Comparison of ENCODE assay signal across 18 cellular contexts in genomic region chr11:119054418-119054817, GRCh38. TPM values are rescaled to one million over a fixed set of nuclear protein-coding genes. Genes with fewer than 3 reads are reported as not detected.
DNase-seq lines count a peak whose midpoint lies in the region; ATAC-seq and TF ChIP-seq lines count a peak whose summit lies in the region.
"Had no signal": no experiment of that assay in that cellular context is flagged by ENCODE, and none has a peak within 500 bp of the region (broad histone marks: within the 10 kb centered on the region; RNA-seq: fewer than 3 reads in every experiment).

No MANE protein-coding gene starts in this region.

- H3K4me3 Mint-ChIP-seq in T-helper 1 cell treated with Interleukin-12 subunit alpha and Interleukin-12 subunit beta and Interleukin-4 antibody, amounts not matched to agents 30 μg/mL and 1 μg/mL, for 36 hours, result peak overlapping the region; percentile 48
- peak overlapping the region; percentile 63 to 97 (median 70) for H3K4me3 Mint-ChIP-seq in CD4-positive, CD25-positive, alpha-beta regulatory T cell
- peak overlapping the region; percentile 68 for H3K4me3 Mint-ChIP-seq in activated T-helper 1 cell treated with anti-CD3 and anti-CD28 coated beads, Interleukin-12 subunit alpha, Interleukin-12 subunit beta, Interleukin-2, Interleukin-4 antibody, amounts not matched to agents 30 ng/mL and 10 ng/mL and 1 ng/mL, durations not matched to agents 14 hours and 24 hours and 36 hours
- H3K4me3 Mint-ChIP-seq in natural killer cell, result peak overlapping the region; percentile 98

- H3K4me1 ChIP-seq in CD4-positive, CD25-positive, alpha-beta regulatory T cell (ENCODE audit: control insufficient read depth, insufficient read depth, low read length, poor library complexity, severe bottlenecking), result peaks cover 34% of the 10 kb centered on the region

- H3K4me1 Mint-ChIP-seq in T-helper 1 cell treated with Interleukin-12 subunit alpha and Interleukin-12 subunit beta and Interleukin-4 antibody, amounts not matched to agents 30 μg/mL and 1 μg/mL, for 36 hours (ENCODE audit: low read depth), result peaks cover 38% of the 10 kb centered on the region
- peaks cover 6 to 60% (median 28%) of the 10 kb centered on the region in 4 donors for H3K4me1 Mint-ChIP-seq in CD4-positive, CD25-positive, alpha-beta regulatory T cell
- H3K4me1 Mint-ChIP-seq in activated T-helper 1 cell treated with anti-CD3 and anti-CD28 coated beads, Interleukin-12 subunit alpha, Interleukin-12 subunit beta, Interleukin-2, Interleukin-4 antibody, amounts not matched to agents 30 ng/mL and 10 ng/mL and 1 ng/mL, durations not matched to agents 14 hours and 24 hours and 36 hours (ENCODE audit: low read depth), result peaks cover 52% of the 10 kb centered on the region
- peaks cover 39 to 56% of the 10 kb centered on the region in 2 donors for H3K4me1 Mint-ChIP-seq in natural killer cell

- TF ChIP-seq CTCF in natural killer cell (IDR thresholded peaks at IDR 0.05), result no peak

- no peak for ATAC-seq in CD4-positive, CD25-positive, alpha-beta regulatory T cell (ENCODE audit: low read depth in 2 of 2)
- ATAC-seq in natural killer cell, result no peak
- no peak for ATAC-seq in GM18870 (IDR thresholded peaks at IDR 0.05; ENCODE audit: unreplicated experiment)
- ATAC-seq: heart left ventricle; left lung; Right ventricle myocardium inferior; stimulated activated memory B cell treated with anti-CD40 and anti-IgM and Interleukin-4, amounts not matched to agents 10 μg/mL and 1 μg/mL and 100 μg/mL, for 72 hours had no signal

- no peak overlapping the region for H3K4me3 ChIP-seq in CD4-positive, CD25-positive, alpha-beta regulatory T cell (ENCODE audit: low read depth, low read length)
- H3K4me3 ChIP-seq: heart left ventricle, testis had no signal

- DNase-seq in T-helper 1 cell, result no peak
- DNase-seq in CD4-positive, CD25-positive, alpha-beta regulatory T cell, result no peak
- no peak for DNase-seq in activated T-helper 1 cell treated with anti-CD3 and anti-CD28 coated beads, Interleukin-12 subunit alpha, Interleukin-12 subunit beta, Interleukin-2, Interleukin-4 antibody, amounts not matched to agents 30 ng/mL and 10 ng/mL and 1 ng/mL, durations not matched to agents 14 hours and 24 hours and 36 hours (ENCODE audit: low spot score)
- DNase-seq in natural killer cell, result no peak
- DNase-seq in effector CD8-positive, alpha-beta T cell (lab: John Stamatoyannopoulos, UW), result no peak
- no peak for DNase-seq in NCI-H774 (lab: John Stamatoyannopoulos, UW)
- DNase-seq: activated effector memory CD4-positive, alpha-beta T cell treated with Interleukin-2 at 50 U/mL for 16 hours; caudate nucleus; COR-L47; heart left ventricle; left lung; NCI-H187; testis had no signal

- H3K27ac Mint-ChIP-seq in T-helper 1 cell treated with Interleukin-12 subunit alpha and Interleukin-12 subunit beta and Interleukin-4 antibody, amounts not matched to agents 30 μg/mL and 1 μg/mL, for 36 hours, result no peak overlapping the region
- no peak overlapping the region for H3K27ac Mint-ChIP-seq in CD4-positive, CD25-positive, alpha-beta regulatory T cell
- no peak overlapping the region for H3K27ac Mint-ChIP-seq in activated T-helper 1 cell treated with anti-CD3 and anti-CD28 coated beads, Interleukin-12 subunit alpha, Interleukin-12 subunit beta, Interleukin-2, Interleukin-4 antibody, amounts not matched to agents 30 ng/mL and 10 ng/mL and 1 ng/mL, durations not matched to agents 14 hours and 24 hours and 36 hours
- peak overlapping the region in 1 of 2 donors; percentile 43 for H3K27ac Mint-ChIP-seq in natural killer cell
- H3K27ac Mint-ChIP-seq: stimulated activated memory B cell treated with anti-CD40 and anti-IgM and Interleukin-4, amounts not matched to agents 10 μg/mL and 1 μg/mL and 100 μg/mL, for 72 hours had no signal

- peaks cover 52% of the 10 kb centered on the region for H3K36me3 Mint-ChIP-seq in T-helper 1 cell treated with Interleukin-12 subunit alpha and Interleukin-12 subunit beta and Interleukin-4 antibody, amounts not matched to agents 30 μg/mL and 1 μg/mL, for 36 hours (ENCODE audit: low read depth)
- peaks cover 38% of the 10 kb centered on the region for H3K36me3 Mint-ChIP-seq in CD4-positive, CD25-positive, alpha-beta regulatory T cell
- peaks cover 62% of the 10 kb centered on the region for H3K36me3 Mint-ChIP-seq in activated T-helper 1 cell treated with anti-CD3 and anti-CD28 coated beads, Interleukin-12 subunit alpha, Interleukin-12 subunit beta, Interleukin-2, Interleukin-4 antibody, amounts not matched to agents 30 ng/mL and 10 ng/mL and 1 ng/mL, durations not matched to agents 14 hours and 24 hours and 36 hours (ENCODE audit: low read depth)
- peaks cover 21% of the 10 kb centered on the region for H3K36me3 Mint-ChIP-seq in natural killer cell

- no peaks in the 10 kb centered on the region for H3K27me3 Mint-ChIP-seq in T-helper 1 cell treated with Interleukin-12 subunit alpha and Interleukin-12 subunit beta and Interleukin-4 antibody, amounts not matched to agents 30 μg/mL and 1 μg/mL, for 36 hours (ENCODE audit: low read depth)
- no peaks in the 10 kb centered on the region for H3K27me3 Mint-ChIP-seq in CD4-positive, CD25-positive, alpha-beta regulatory T cell
- H3K27me3 Mint-ChIP-seq in activated T-helper 1 cell treated with anti-CD3 and anti-CD28 coated beads, Interleukin-12 subunit alpha, Interleukin-12 subunit beta, Interleukin-2, Interleukin-4 antibody, amounts not matched to agents 30 ng/mL and 10 ng/mL and 1 ng/mL, durations not matched to agents 14 hours and 24 hours and 36 hours (ENCODE audit: insufficient read depth), result no peaks in the 10 kb centered on the region
- no peaks in the 10 kb centered on the region for H3K27me3 Mint-ChIP-seq in natural killer cell (ENCODE audit: low read depth in 2 of 2)
- H3K27me3 Mint-ChIP-seq: stimulated activated memory B cell treated with anti-CD40 and anti-IgM and Interleukin-4, amounts not matched to agents 10 μg/mL and 1 μg/mL and 100 μg/mL, for 72 hours had no signal

- peaks cover 48% of the 10 kb centered on the region for H3K36me3 ChIP-seq in CD4-positive, CD25-positive, alpha-beta regulatory T cell (ENCODE audit: control insufficient read depth, insufficient read depth, low read length)

- intact Hi-C loops in activated T-helper 1 cell treated with anti-CD3 and anti-CD28 coated beads, Interleukin-12 subunit alpha, Interleukin-12 subunit beta, Interleukin-2, Interleukin-4 antibody, amounts not matched to agents 30 ng/mL and 10 ng/mL and 1 ng/mL, durations not matched to agents 14 hours and 24 hours and 36 hours (cut with micrococcal nuclease), result no loop called here
- intact Hi-C loops in natural killer cell (cut with micrococcal nuclease), result loop anchor here (10.0 kb wide), 1 partner anchor 140 kb away; no protein-coding TSS in a partner anchor

- H3K27me3 ChIP-seq in CD4-positive, CD25-positive, alpha-beta regulatory T cell (ENCODE audit: control insufficient read depth, insufficient read depth, low read length), result no peaks in the 10 kb centered on the region
- H3K27me3 ChIP-seq: heart left ventricle, left lung, testis had no signal

- no peak overlapping the region for H3K27ac ChIP-seq in CD4-positive, CD25-positive, alpha-beta regulatory T cell (ENCODE audit: insufficient read depth, low read length, poor library complexity, severe bottlenecking)
- H3K27ac ChIP-seq: 22Rv1, heart left ventricle, left lung, testis had no signal

- H3K9me3 Mint-ChIP-seq in T-helper 1 cell treated with Interleukin-12 subunit alpha and Interleukin-12 subunit beta and Interleukin-4 antibody, amounts not matched to agents 30 μg/mL and 1 μg/mL, for 36 hours, result no peaks in the 10 kb centered on the region
- no peaks in the 10 kb centered on the region for H3K9me3 Mint-ChIP-seq in CD4-positive, CD25-positive, alpha-beta regulatory T cell
- H3K9me3 Mint-ChIP-seq in activated T-helper 1 cell treated with anti-CD3 and anti-CD28 coated beads, Interleukin-12 subunit alpha, Interleukin-12 subunit beta, Interleukin-2, Interleukin-4 antibody, amounts not matched to agents 30 ng/mL and 10 ng/mL and 1 ng/mL, durations not matched to agents 14 hours and 24 hours and 36 hours, result no peaks in the 10 kb centered on the region
- no peaks in the 10 kb centered on the region for H3K9me3 Mint-ChIP-seq in natural killer cell
- H3K9me3 Mint-ChIP-seq: stimulated activated memory B cell treated with anti-CD40 and anti-IgM and Interleukin-4, amounts not matched to agents 10 μg/mL and 1 μg/mL and 100 μg/mL, for 72 hours had no signal

- H3K9me3 ChIP-seq in CD4-positive, CD25-positive, alpha-beta regulatory T cell (ENCODE audit: control insufficient read depth in 2 of 2, low read length in 2 of 2), result no peaks in the 10 kb centered on the region
- H3K9me3 ChIP-seq: heart left ventricle, left lung, testis had no signal

RNA-seq across cellular contexts. Expression of gene HYOU1, which starts 2.6 kb away (rescaled TPM):
- 108 TPM for total RNA-seq in CD4-positive, CD25-positive, alpha-beta regulatory T cell
- 10 to 100 TPM; 13.4 to 15.0 (median 14.6) TPM for polyA plus RNA-seq in CD4-positive, CD25-positive, alpha-beta regulatory T cell
- 216 and 219 TPM in 2 replicates for total RNA-seq in activated T-helper 1 cell treated with anti-CD3 and anti-CD28 coated beads, Interleukin-12 subunit alpha, Interleukin-12 subunit beta, Interleukin-2, Interleukin-4 antibody, amounts not matched to agents 30 ng/mL and 10 ng/mL and 1 ng/mL, durations not matched to agents 14 hours and 24 hours and 36 hours
- total RNA-seq in natural killer cell, result 100 to 1,000 TPM; 114 to 146 (median 123) TPM

RNA-seq across cellular contexts. Expression of gene VPS11, which starts 13.2 kb away (rescaled TPM):
- 78.8 TPM for total RNA-seq in CD4-positive, CD25-positive, alpha-beta regulatory T cell
- polyA plus RNA-seq in CD4-positive, CD25-positive, alpha-beta regulatory T cell, result 10 to 100 TPM; 53.2 to 59.2 (median 56.9) TPM
- 23.5 and 24.0 TPM in 2 replicates for total RNA-seq in activated T-helper 1 cell treated with anti-CD3 and anti-CD28 coated beads, Interleukin-12 subunit alpha, Interleukin-12 subunit beta, Interleukin-2, Interleukin-4 antibody, amounts not matched to agents 30 ng/mL and 10 ng/mL and 1 ng/mL, durations not matched to agents 14 hours and 24 hours and 36 hours
- 100 to 1,000 TPM in 1 of 3 donors, 10 to 100 TPM in 2; 91.4 to 101 (median 91.7) TPM for total RNA-seq in natural killer cell

RNA-seq across cellular contexts. Expression of gene SLC37A4, which starts 23.7 kb away (rescaled TPM):
- 6.8 TPM for total RNA-seq in CD4-positive, CD25-positive, alpha-beta regulatory T cell
- 10 to 100 TPM in 3 of 4 donors, 1 to 10 TPM in 1; 6.9 to 14.7 (median 10.8) TPM for polyA plus RNA-seq in CD4-positive, CD25-positive, alpha-beta regulatory T cell
- total RNA-seq in activated T-helper 1 cell treated with anti-CD3 and anti-CD28 coated beads, Interleukin-12 subunit alpha, Interleukin-12 subunit beta, Interleukin-2, Interleukin-4 antibody, amounts not matched to agents 30 ng/mL and 10 ng/mL and 1 ng/mL, durations not matched to agents 14 hours and 24 hours and 36 hours, result 24.3 and 28.7 TPM in 2 replicates
- total RNA-seq in natural killer cell, result 1 to 10 TPM; 4.6 to 7.7 (median 6.5) TPM

RNA-seq across cellular contexts. Expression of gene HMBS, which starts 30.3 kb away (rescaled TPM):
- total RNA-seq in CD4-positive, CD25-positive, alpha-beta regulatory T cell, result 5.9 TPM
- polyA plus RNA-seq in CD4-positive, CD25-positive, alpha-beta regulatory T cell, result 10 to 100 TPM; 11.2 to 15.5 (median 13.6) TPM
- total RNA-seq in activated T-helper 1 cell treated with anti-CD3 and anti-CD28 coated beads, Interleukin-12 subunit alpha, Interleukin-12 subunit beta, Interleukin-2, Interleukin-4 antibody, amounts not matched to agents 30 ng/mL and 10 ng/mL and 1 ng/mL, durations not matched to agents 14 hours and 24 hours and 36 hours, result 55.0 and 55.6 TPM in 2 replicates
- total RNA-seq in natural killer cell, result 10 to 100 TPM in 1 of 3 donors, 1 to 10 TPM in 2; 6.1 to 10.1 (median 6.7) TPM

RNA-seq across cellular contexts. Expression of gene TRAPPC4, which starts 35.9 kb away (rescaled TPM):
- total RNA-seq in CD4-positive, CD25-positive, alpha-beta regulatory T cell, result 82.9 TPM
- polyA plus RNA-seq in CD4-positive, CD25-positive, alpha-beta regulatory T cell, result 100 to 1,000 TPM; 135 to 179 (median 151) TPM
- total RNA-seq in activated T-helper 1 cell treated with anti-CD3 and anti-CD28 coated beads, Interleukin-12 subunit alpha, Interleukin-12 subunit beta, Interleukin-2, Interleukin-4 antibody, amounts not matched to agents 30 ng/mL and 10 ng/mL and 1 ng/mL, durations not matched to agents 14 hours and 24 hours and 36 hours, result 141 and 142 TPM in 2 replicates
- total RNA-seq in natural killer cell, result 10 to 100 TPM; 71.4 to 84.5 (median 77.5) TPM

Comparison
In these comparisons a context has a peak if more than half of its experiments do, and no peak if none do; other contexts are left out.
1. H3K4me3 Mint-ChIP-seq: peak in every context shown above with its lines; median percentile 98 in natural killer cell; 70 in CD4-positive, CD25-positive, alpha-beta regulatory T cell; 68 in activated T-helper 1 cell treated with anti-CD3 and anti-CD28 coated beads, Interleukin-12 subunit alpha, Interleukin-12 subunit beta, Interleukin-2, Interleukin-4 antibody, amounts not matched to agents 30 ng/mL and 10 ng/mL and 1 ng/mL, durations not matched to agents 14 hours and 24 hours and 36 hours; 48 in T-helper 1 cell treated with Interleukin-12 subunit alpha and Interleukin-12 subunit beta and Interleukin-4 antibody, amounts not matched to agents 30 μg/mL and 1 μg/mL, for 36 hours.